In the genomic region with DNA sequence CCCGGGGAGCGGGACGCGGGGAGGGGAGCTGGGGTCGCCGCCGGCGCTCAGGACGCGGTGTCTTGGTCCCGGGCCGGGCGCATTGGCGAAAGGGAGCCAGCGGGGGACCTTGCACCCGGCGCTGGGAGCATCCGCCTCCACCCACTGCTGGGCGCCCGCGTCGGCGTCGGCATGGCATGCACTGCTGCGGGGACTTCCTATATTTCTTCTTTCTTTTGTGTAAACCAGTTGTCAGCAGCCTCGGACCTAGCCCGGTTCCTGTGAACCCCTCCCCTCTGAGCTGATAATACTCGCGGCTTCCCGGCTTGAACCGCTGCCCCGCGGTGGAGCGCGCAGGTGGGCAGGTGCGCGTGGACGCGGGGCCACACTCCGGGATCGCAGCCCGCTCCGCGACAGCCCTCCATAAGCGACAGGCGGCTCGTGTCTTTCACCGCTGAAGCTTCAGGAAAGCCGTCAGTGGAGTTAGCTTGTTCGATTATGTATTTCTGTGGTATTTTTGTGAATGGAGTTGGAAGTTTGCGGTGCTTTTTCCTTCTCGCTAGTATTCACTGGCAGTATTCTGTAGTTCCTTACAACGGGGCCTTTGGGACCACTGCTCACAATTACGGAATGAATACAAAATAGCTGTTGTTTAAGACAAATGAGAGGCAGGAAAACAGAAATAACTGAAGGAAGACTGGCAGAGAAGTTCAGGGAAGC, we compare ENCODE assay signal across 2 cellular contexts.
A peak's percentile ranks its signal among the peaks of the same experiment; 100 is the strongest.
TF ChIP-seq lines count a peak whose summit lies in the region.

No MANE protein-coding gene starts in this region.

TF ChIP-seq in HCT116, 20 proteins besides CTCF, POLR2A, EP300 and RAD21 (continued from another document):
- TF ChIP-seq, protein P1, sequence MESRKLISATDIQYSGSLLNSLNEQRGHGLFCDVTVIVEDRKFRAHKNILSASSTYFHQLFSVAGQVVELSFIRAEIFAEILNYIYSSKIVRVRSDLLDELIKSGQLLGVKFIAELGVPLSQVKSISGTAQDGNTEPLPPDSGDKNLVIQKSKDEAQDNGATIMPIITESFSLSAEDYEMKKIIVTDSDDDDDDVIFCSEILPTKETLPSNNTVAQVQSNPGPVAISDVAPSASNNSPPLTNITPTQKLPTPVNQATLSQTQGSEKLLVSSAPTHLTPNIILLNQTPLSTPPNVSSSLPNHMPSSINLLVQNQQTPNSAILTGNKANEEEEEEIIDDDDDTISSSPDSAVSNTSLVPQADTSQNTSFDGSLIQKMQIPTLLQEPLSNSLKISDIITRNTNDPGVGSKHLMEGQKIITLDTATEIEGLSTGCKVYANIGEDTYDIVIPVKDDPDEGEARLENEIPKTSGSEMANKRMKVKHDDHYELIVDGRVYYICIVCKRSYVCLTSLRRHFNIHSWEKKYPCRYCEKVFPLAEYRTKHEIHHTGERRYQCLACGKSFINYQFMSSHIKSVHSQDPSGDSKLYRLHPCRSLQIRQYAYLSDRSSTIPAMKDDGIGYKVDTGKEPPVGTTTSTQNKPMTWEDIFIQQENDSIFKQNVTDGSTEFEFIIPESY (IDR thresholded peaks at IDR 0.05; ENCODE audit: extremely low read depth, insufficient replicate concordance, low read length) = no peak
- TF ChIP-seq CEBPB (IDR thresholded peaks at IDR 0.05; ENCODE audit: low read depth) = no peak
TF ChIP-seq in HCT116: peak in this region for 3.

TF ChIP-seq in WTC11, 78 proteins besides CTCF, POLR2A, EP300 and RAD21 (continued from another document):
- TF ChIP-seq, protein P2, sequence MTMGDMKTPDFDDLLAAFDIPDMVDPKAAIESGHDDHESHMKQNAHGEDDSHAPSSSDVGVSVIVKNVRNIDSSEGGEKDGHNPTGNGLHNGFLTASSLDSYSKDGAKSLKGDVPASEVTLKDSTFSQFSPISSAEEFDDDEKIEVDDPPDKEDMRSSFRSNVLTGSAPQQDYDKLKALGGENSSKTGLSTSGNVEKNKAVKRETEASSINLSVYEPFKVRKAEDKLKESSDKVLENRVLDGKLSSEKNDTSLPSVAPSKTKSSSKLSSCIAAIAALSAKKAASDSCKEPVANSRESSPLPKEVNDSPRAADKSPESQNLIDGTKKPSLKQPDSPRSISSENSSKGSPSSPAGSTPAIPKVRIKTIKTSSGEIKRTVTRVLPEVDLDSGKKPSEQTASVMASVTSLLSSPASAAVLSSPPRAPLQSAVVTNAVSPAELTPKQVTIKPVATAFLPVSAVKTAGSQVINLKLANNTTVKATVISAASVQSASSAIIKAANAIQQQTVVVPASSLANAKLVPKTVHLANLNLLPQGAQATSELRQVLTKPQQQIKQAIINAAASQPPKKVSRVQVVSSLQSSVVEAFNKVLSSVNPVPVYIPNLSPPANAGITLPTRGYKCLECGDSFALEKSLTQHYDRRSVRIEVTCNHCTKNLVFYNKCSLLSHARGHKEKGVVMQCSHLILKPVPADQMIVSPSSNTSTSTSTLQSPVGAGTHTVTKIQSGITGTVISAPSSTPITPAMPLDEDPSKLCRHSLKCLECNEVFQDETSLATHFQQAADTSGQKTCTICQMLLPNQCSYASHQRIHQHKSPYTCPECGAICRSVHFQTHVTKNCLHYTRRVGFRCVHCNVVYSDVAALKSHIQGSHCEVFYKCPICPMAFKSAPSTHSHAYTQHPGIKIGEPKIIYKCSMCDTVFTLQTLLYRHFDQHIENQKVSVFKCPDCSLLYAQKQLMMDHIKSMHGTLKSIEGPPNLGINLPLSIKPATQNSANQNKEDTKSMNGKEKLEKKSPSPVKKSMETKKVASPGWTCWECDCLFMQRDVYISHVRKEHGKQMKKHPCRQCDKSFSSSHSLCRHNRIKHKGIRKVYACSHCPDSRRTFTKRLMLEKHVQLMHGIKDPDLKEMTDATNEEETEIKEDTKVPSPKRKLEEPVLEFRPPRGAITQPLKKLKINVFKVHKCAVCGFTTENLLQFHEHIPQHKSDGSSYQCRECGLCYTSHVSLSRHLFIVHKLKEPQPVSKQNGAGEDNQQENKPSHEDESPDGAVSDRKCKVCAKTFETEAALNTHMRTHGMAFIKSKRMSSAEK (CRISPR knock-in tag; IDR thresholded peaks at IDR 0.05; ENCODE audit: borderline replicate concordance) = no peak
- no peak for TF ChIP-seq SP1 (CRISPR knock-in tag; conservative IDR thresholded peaks at IDR 0.05)
- no peak for TF ChIP-seq FOXJ3 (CRISPR knock-in tag; IDR thresholded peaks at IDR 0.05; ENCODE audit: borderline replicate concordance)
- peak; percentile 33; the same call in 1 of the 2 replicates for TF ChIP-seq FOXK1 (CRISPR knock-in tag; IDR thresholded peaks at IDR 0.05)
- TF ChIP-seq MYBL2 (CRISPR knock-in tag; IDR thresholded peaks at IDR 0.05) = 0 out of 2 replicates have a peak, but pooled peaks have one; percentile 44
- TF ChIP-seq CREB1 (CRISPR knock-in tag; IDR thresholded peaks at IDR 0.05) = no peak
- no peak for TF ChIP-seq CBFB (CRISPR knock-in tag; IDR thresholded peaks at IDR 0.05; ENCODE audit: low read depth)
- no peak for TF ChIP-seq NR3C1 (CRISPR knock-in tag; conservative IDR thresholded peaks at IDR 0.05; ENCODE audit: low read depth)
- TF ChIP-seq, protein P3, sequence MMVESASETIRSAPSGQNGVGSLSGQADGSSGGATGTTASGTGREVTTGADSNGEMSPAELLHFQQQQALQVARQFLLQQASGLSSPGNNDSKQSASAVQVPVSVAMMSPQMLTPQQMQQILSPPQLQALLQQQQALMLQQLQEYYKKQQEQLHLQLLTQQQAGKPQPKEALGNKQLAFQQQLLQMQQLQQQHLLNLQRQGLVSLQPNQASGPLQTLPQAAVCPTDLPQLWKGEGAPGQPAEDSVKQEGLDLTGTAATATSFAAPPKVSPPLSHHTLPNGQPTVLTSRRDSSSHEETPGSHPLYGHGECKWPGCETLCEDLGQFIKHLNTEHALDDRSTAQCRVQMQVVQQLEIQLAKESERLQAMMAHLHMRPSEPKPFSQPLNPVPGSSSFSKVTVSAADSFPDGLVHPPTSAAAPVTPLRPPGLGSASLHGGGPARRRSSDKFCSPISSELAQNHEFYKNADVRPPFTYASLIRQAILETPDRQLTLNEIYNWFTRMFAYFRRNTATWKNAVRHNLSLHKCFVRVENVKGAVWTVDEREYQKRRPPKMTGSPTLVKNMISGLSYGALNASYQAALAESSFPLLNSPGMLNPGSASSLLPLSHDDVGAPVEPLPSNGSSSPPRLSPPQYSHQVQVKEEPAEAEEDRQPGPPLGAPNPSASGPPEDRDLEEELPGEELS (CRISPR knock-in tag; IDR thresholded peaks at IDR 0.05) = no peak
- TF ChIP-seq, protein P4, sequence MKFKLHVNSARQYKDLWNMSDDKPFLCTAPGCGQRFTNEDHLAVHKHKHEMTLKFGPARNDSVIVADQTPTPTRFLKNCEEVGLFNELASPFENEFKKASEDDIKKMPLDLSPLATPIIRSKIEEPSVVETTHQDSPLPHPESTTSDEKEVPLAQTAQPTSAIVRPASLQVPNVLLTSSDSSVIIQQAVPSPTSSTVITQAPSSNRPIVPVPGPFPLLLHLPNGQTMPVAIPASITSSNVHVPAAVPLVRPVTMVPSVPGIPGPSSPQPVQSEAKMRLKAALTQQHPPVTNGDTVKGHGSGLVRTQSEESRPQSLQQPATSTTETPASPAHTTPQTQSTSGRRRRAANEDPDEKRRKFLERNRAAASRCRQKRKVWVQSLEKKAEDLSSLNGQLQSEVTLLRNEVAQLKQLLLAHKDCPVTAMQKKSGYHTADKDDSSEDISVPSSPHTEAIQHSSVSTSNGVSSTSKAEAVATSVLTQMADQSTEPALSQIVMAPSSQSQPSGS (CRISPR knock-in tag; IDR thresholded peaks at IDR 0.05; ENCODE audit: borderline replicate concordance, low read depth) = no peak
- TF ChIP-seq NR2C2 (CRISPR knock-in tag; IDR thresholded peaks at IDR 0.05) = no peak
- TF ChIP-seq, protein P5, sequence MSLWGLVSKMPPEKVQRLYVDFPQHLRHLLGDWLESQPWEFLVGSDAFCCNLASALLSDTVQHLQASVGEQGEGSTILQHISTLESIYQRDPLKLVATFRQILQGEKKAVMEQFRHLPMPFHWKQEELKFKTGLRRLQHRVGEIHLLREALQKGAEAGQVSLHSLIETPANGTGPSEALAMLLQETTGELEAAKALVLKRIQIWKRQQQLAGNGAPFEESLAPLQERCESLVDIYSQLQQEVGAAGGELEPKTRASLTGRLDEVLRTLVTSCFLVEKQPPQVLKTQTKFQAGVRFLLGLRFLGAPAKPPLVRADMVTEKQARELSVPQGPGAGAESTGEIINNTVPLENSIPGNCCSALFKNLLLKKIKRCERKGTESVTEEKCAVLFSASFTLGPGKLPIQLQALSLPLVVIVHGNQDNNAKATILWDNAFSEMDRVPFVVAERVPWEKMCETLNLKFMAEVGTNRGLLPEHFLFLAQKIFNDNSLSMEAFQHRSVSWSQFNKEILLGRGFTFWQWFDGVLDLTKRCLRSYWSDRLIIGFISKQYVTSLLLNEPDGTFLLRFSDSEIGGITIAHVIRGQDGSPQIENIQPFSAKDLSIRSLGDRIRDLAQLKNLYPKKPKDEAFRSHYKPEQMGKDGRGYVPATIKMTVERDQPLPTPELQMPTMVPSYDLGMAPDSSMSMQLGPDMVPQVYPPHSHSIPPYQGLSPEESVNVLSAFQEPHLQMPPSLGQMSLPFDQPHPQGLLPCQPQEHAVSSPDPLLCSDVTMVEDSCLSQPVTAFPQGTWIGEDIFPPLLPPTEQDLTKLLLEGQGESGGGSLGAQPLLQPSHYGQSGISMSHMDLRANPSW (CRISPR knock-in tag; conservative IDR thresholded peaks at IDR 0.05; ENCODE audit: low read depth) = no peak
- TF ChIP-seq, protein P6, sequence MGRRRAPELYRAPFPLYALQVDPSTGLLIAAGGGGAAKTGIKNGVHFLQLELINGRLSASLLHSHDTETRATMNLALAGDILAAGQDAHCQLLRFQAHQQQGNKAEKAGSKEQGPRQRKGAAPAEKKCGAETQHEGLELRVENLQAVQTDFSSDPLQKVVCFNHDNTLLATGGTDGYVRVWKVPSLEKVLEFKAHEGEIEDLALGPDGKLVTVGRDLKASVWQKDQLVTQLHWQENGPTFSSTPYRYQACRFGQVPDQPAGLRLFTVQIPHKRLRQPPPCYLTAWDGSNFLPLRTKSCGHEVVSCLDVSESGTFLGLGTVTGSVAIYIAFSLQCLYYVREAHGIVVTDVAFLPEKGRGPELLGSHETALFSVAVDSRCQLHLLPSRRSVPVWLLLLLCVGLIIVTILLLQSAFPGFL (CRISPR knock-in tag; IDR thresholded peaks at IDR 0.05; ENCODE audit: borderline replicate concordance) = no peak
- peak; percentile 52; the same call in 1 of the 2 replicates for TF ChIP-seq RELA (CRISPR knock-in tag; IDR thresholded peaks at IDR 0.05; ENCODE audit: borderline replicate concordance)
- no peak for TF ChIP-seq TCF7 (CRISPR knock-in tag; IDR thresholded peaks at IDR 0.05; ENCODE audit: low read depth)
- TF ChIP-seq, protein P7, sequence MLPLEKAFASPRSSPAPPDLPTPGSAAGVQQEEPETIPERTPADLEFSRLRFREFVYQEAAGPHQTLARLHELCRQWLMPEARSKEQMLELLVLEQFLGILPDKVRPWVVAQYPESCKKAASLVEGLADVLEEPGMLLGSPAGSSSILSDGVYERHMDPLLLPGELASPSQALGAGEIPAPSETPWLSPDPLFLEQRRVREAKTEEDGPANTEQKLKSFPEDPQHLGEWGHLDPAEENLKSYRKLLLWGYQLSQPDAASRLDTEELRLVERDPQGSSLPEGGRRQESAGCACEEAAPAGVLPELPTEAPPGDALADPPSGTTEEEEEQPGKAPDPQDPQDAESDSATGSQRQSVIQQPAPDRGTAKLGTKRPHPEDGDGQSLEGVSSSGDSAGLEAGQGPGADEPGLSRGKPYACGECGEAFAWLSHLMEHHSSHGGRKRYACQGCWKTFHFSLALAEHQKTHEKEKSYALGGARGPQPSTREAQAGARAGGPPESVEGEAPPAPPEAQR (CRISPR knock-in tag; IDR thresholded peaks at IDR 0.05) = no peak
- TF ChIP-seq ZNF671 (CRISPR knock-in tag; IDR thresholded peaks at IDR 0.05) = no peak
- TF ChIP-seq, protein P8, sequence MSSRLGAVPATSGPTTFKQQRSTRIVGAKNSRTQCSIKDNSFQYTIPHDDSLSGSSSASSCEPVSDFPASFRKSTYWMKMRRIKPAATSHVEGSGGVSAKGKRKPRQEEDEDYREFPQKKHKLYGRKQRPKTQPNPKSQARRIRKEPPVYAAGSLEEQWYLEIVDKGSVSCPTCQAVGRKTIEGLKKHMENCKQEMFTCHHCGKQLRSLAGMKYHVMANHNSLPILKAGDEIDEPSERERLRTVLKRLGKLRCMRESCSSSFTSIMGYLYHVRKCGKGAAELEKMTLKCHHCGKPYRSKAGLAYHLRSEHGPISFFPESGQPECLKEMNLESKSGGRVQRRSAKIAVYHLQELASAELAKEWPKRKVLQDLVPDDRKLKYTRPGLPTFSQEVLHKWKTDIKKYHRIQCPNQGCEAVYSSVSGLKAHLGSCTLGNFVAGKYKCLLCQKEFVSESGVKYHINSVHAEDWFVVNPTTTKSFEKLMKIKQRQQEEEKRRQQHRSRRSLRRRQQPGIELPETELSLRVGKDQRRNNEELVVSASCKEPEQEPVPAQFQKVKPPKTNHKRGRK (CRISPR knock-in tag; IDR thresholded peaks at IDR 0.05; ENCODE audit: borderline replicate concordance) = 0 out of 2 replicates have a peak, but pooled peaks have one; percentile 31
- TF ChIP-seq ESRRA (CRISPR knock-in tag; IDR thresholded peaks at IDR 0.05; ENCODE audit: borderline replicate concordance) = no peak
